28 cellular contexts compared by ENCODE assay signal in the genomic region with DNA sequence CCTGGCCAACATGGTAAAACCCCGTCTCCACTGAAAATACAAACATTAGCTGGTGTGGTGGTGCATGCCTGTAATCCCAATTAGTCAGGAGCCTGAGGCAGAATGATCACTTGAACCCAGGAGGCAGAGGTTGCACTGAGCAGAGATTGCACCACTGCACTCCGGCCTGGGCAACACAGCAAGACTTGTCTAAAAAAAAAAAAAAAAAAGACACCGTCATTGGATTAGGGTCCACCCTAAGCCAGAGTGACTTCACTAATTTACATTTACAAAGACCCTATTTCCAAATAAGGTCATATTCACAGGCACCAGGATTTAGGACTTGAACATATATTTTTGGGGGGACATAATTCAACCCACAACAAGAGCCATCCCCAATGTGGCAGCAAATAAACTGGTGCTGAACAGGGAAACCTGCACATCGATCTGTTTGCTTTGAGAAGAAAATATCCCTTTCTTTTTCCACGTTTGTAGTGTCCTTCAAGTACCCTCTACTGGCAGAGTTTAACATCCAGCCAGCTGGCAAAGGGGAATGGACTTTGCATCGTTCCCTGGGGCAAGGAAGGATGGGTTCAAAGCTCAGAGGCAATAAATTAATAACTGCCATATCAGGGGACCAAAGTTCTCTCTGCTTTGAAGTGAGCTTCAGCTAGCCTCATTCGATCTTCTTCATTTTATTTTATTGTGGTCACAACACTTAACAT. TPM values are rescaled to one million over a fixed set of nuclear protein-coding genes. Genes with fewer than 3 reads are reported as not detected.
DNase-seq lines count a peak whose midpoint lies in the region; ATAC-seq and TF ChIP-seq lines count a peak whose summit lies in the region.
"Had no signal": no experiment of that assay in that cellular context is flagged by ENCODE, and none has a peak within 500 bp of the region (broad histone marks: within the 10 kb centered on the region; RNA-seq: fewer than 3 reads in every experiment).

No MANE protein-coding gene starts in this region.

- H2AFZ ChIP-seq in trophoblast cell (ENCODE audit: insufficient read depth, low read length, poor library complexity): no peak overlapping the region
- H2AFZ ChIP-seq: parathyroid adenoma had no signal

- H3K36me3 ChIP-seq in Caco-2 (ENCODE audit: control insufficient read depth, insufficient read depth, low read length) (no peaks in the 10 kb centered on the region), mucosa of descending colon (ENCODE audit: low read depth) (no peaks in the 10 kb centered on the region), trophoblast cell (ENCODE audit: control insufficient read depth in 1 of 2, insufficient read depth in 2 of 2, low read length in 2 of 2) (no peaks in the 10 kb centered on the region)
- H3K36me3 ChIP-seq: adrenal gland, brain microvascular endothelial cell, right atrium auricular region, tibial nerve had no signal

- no peak overlapping the region for H3K4me2 ChIP-seq in trophoblast cell (ENCODE audit: low read length)

- peaks cover 7% of the 10 kb centered on the region for H3K79me2 ChIP-seq in trophoblast cell (ENCODE audit: control insufficient read depth, insufficient read depth, low read length, poor library complexity)

- H3K4me3 Mint-ChIP-seq in Caco-2 (ENCODE audit: unreplicated experiment) (no peak overlapping the region), chondrocyte (ENCODE audit: unreplicated experiment) (no peak overlapping the region)
- H3K4me3 Mint-ChIP-seq: activated B cell treated with CpG ODN at 0.5 μM for 24 hours; activated naive CD4-positive, alpha-beta T cell treated with anti-CD3 and anti-CD28 coated beads for 36 hours; activated T-helper 1 cell treated with anti-CD3 and anti-CD28 coated beads, Interleukin-12 subunit alpha, Interleukin-12 subunit beta, Interleukin-2, Interleukin-4 antibody, amounts not matched to agents 30 ng/mL and 10 ng/mL and 1 ng/mL, durations not matched to agents 14 hours and 24 hours and 36 hours; CD14-positive monocyte; HFFc6; nephron progenitor cell had no signal

- H3K27ac Mint-ChIP-seq in Caco-2 (ENCODE audit: unreplicated experiment) (no peak overlapping the region), chondrocyte (ENCODE audit: unreplicated experiment) (no peak overlapping the region)
- H3K27ac Mint-ChIP-seq: activated B cell treated with CpG ODN at 0.5 μM for 24 hours; activated naive CD4-positive, alpha-beta T cell treated with anti-CD3 and anti-CD28 coated beads for 36 hours; activated T-helper 1 cell treated with anti-CD3 and anti-CD28 coated beads, Interleukin-12 subunit alpha, Interleukin-12 subunit beta, Interleukin-2, Interleukin-4 antibody, amounts not matched to agents 30 ng/mL and 10 ng/mL and 1 ng/mL, durations not matched to agents 14 hours and 24 hours and 36 hours; CD14-positive monocyte; HFFc6; nephron progenitor cell had no signal

- ATAC-seq in mucosa of descending colon: peak; percentile 28
- no peak for ATAC-seq in GM21529 (IDR thresholded peaks at IDR 0.05; ENCODE audit: unreplicated experiment)
- ATAC-seq: GM12878 had no signal

- peaks cover 8% of the 10 kb centered on the region for H3K79me1 ChIP-seq in trophoblast cell (ENCODE audit: low read length)

- no peak overlapping the region for H3K14ac ChIP-seq in trophoblast cell (ENCODE audit: low read length)

- H4K8ac ChIP-seq in trophoblast cell (ENCODE audit: low read depth, low read length): no peak overlapping the region

- CTCF ChIA-PET in Caco-2 (lab: Charles Lee): interaction anchor here (0.6 to 0.7 kb wide), 2 partner anchors 28 to 96 kb away, joined by 3 to 5 read pairs; partner anchors contain the start of gene PTGR1

- H3K9me3 ChIP-seq in Caco-2 (no peaks in the 10 kb centered on the region), mucosa of descending colon (no peaks in the 10 kb centered on the region), trophoblast cell (ENCODE audit: insufficient read depth, low read depth, low read length) (no peaks in the 10 kb centered on the region)
- H3K9me3 ChIP-seq: adrenal gland, right atrium auricular region, tibial nerve had no signal

- DNase-seq in Caco-2 (peak; percentile 41 to 61), HuH-7 (ENCODE audit: low spot score) (peak; percentile 73), chondrocyte (ENCODE audit: low spot score) (no peak), mucosa of descending colon (peak in 1 of 3 donors; percentile 56), trophoblast cell (no peak), amniotic stem cell (lab: John Stamatoyannopoulos, UW) (no peak)
- DNase-seq: activated B cell treated with CpG ODN at 0.5 μM for 24 hours; activated naive CD4-positive, alpha-beta T cell treated with anti-CD3 and anti-CD28 coated beads for 36 hours; brain microvascular endothelial cell; effector CD4-positive, alpha-beta T cell; EL; erythroblast; head of caudate nucleus; HFFc6; IMR-90; NCI-H2029; NCI-H82; nephron progenitor cell; stimulated activated CD4-positive, alpha-beta T cell treated with anti-CD3 and anti-CD28 coated beads, Interleukin-2, amount 100 ng/mL, for 48 hours had no signal

- no peak overlapping the region for H3K4me3 ChIP-seq in Caco-2 (ENCODE audit: low read depth, low read length)
- no peak overlapping the region for H3K4me3 ChIP-seq in mucosa of descending colon
- no peak overlapping the region for H3K4me3 ChIP-seq in trophoblast cell (ENCODE audit: low read depth, low read length)
- H3K4me3 ChIP-seq: adrenal gland, GM12878, lung, right atrium auricular region, tibial nerve had no signal

- TF ChIP-seq CTCF in Caco-2 (IDR thresholded peaks at IDR 0.05; ENCODE audit: insufficient read depth in 1 of 2, low read depth in 1 of 2, low read length in 1 of 2, severe bottlenecking in 1 of 2, unreplicated experiment in 1 of 2): no peak
- peak; percentile 15 for TF ChIP-seq CTCF in chondrocyte (IDR thresholded peaks at IDR 0.05)
- no peak for TF ChIP-seq CTCF in mucosa of descending colon (IDR thresholded peaks at IDR 0.05)

- H3K9me3 Mint-ChIP-seq in Caco-2 (ENCODE audit: unreplicated experiment): no peaks in the 10 kb centered on the region
- H3K9me3 Mint-ChIP-seq in chondrocyte (ENCODE audit: low read depth): no peaks in the 10 kb centered on the region
- H3K9me3 Mint-ChIP-seq: activated B cell treated with CpG ODN at 0.5 μM for 24 hours; activated naive CD4-positive, alpha-beta T cell treated with anti-CD3 and anti-CD28 coated beads for 36 hours; activated T-helper 1 cell treated with anti-CD3 and anti-CD28 coated beads, Interleukin-12 subunit alpha, Interleukin-12 subunit beta, Interleukin-2, Interleukin-4 antibody, amounts not matched to agents 30 ng/mL and 10 ng/mL and 1 ng/mL, durations not matched to agents 14 hours and 24 hours and 36 hours; HFFc6 had no signal

- no peak overlapping the region for H3K27ac ChIP-seq in trophoblast cell (ENCODE audit: low read depth, low read length)
- H3K27ac ChIP-seq: adrenal gland, brain microvascular endothelial cell, parathyroid adenoma, right atrium auricular region, tibial nerve had no signal

- H2BK120ac ChIP-seq in trophoblast cell (ENCODE audit: insufficient read depth, low read length, poor library complexity): no peak overlapping the region

- H2AK5ac ChIP-seq in trophoblast cell (ENCODE audit: low read length): no peak overlapping the region

- H3K27me3 Mint-ChIP-seq in Caco-2 (ENCODE audit: insufficient read depth, unreplicated experiment) (no peaks in the 10 kb centered on the region), chondrocyte (ENCODE audit: low read depth) (no peaks in the 10 kb centered on the region)

- no peak overlapping the region for H4K91ac ChIP-seq in trophoblast cell (ENCODE audit: low read depth, low read length)

- no peak overlapping the region for H3K9ac ChIP-seq in trophoblast cell (ENCODE audit: low read length)
- H3K9ac ChIP-seq: parathyroid adenoma had no signal

- WGBS in trophoblast cell (ENCODE audit: extremely low coverage, insufficient coverage, insufficient read length): no CpG with 5 or more reads among the region's 7 CpGs

- H4K12ac ChIP-seq in trophoblast cell (ENCODE audit: low read depth, low read length): no peak overlapping the region

- H3K4me1 ChIP-seq in Caco-2 (peaks cover 4% of the 10 kb centered on the region), mucosa of descending colon (ENCODE audit: low read depth) (peaks cover 4% of the 10 kb centered on the region), trophoblast cell (ENCODE audit: control insufficient read depth in 1 of 2, insufficient read depth in 2 of 2, low read length in 2 of 2) (peaks cover 0 to 3% of the 10 kb centered on the region in 2 experiments)
- H3K4me1 ChIP-seq: parathyroid adenoma had no signal

- no peak overlapping the region for H3K4ac ChIP-seq in trophoblast cell (ENCODE audit: low read depth, low read length)

- H3K23ac ChIP-seq in trophoblast cell (ENCODE audit: low read length): no peak overlapping the region

- no peak overlapping the region for H2BK12ac ChIP-seq in trophoblast cell (ENCODE audit: low read length)

- no TSS peak for BruUV-seq in Caco-2 (replicated peaks; lab: Mats Ljungman, UMichigan)

- H3K36me3 Mint-ChIP-seq in Caco-2 (ENCODE audit: insufficient read depth, unreplicated experiment) (peaks cover 17% of the 10 kb centered on the region), chondrocyte (ENCODE audit: low read depth) (no peaks in the 10 kb centered on the region)
- H3K36me3 Mint-ChIP-seq: CD14-positive monocyte had no signal

- H2BK5ac ChIP-seq in trophoblast cell (ENCODE audit: low read depth, low read length, poor library complexity): no peak overlapping the region

- peaks cover 6% of the 10 kb centered on the region for H3K4me1 Mint-ChIP-seq in Caco-2 (ENCODE audit: low read depth, unreplicated experiment)
- H3K4me1 Mint-ChIP-seq in chondrocyte (ENCODE audit: low read depth): peaks cover 11% of the 10 kb centered on the region

- intact Hi-C loops in Caco-2 (cut with micrococcal nuclease; ENCODE audit: unreplicated experiment) (no loop called here), mucosa of descending colon (cut with DNase I, micrococcal nuclease) (no loop called here)

- POLR2A ChIA-PET in Caco-2 (lab: Charles Lee): no interaction called here

- H3K18ac ChIP-seq in trophoblast cell (ENCODE audit: low read length): no peak overlapping the region

- H3K27me3 ChIP-seq in Caco-2 (replicated peaks; ENCODE audit: control insufficient read depth, insufficient read depth, low read length) (no peaks in the 10 kb centered on the region), trophoblast cell (ENCODE audit: insufficient read depth, low read length) (no peaks in the 10 kb centered on the region)
- H3K27me3 ChIP-seq: adrenal gland, brain microvascular endothelial cell, right atrium auricular region, tibial nerve had no signal

RNA-seq across cellular contexts. Expression of gene DNAJC25, which starts 3.7 kb away (rescaled TPM):
- 10.2 and 10.4 TPM in 2 replicates for total RNA-seq in Caco-2 (2022)
- 6.5 to 9.1 TPM (median 6.9 TPM) in 3 replicates for total RNA-seq in chondrocyte
- total RNA-seq in mucosa of descending colon: 1 to 10 TPM; 7.5 to 8.0 (median 7.7) TPM
- polyA plus RNA-seq in trophoblast cell (2013): 8.2 and 8.8 TPM in 2 replicates

RNA-seq across cellular contexts. Expression of gene PTGR1, which starts 28.0 kb away (rescaled TPM):
- 46.9 and 55.3 TPM in 2 replicates for total RNA-seq in Caco-2 (2022)
- 25.8 to 28.1 TPM (median 26.6 TPM) in 3 replicates for total RNA-seq in chondrocyte
- 10 to 100 TPM; 41.5 to 83.7 (median 48.7) TPM for total RNA-seq in mucosa of descending colon
- 40.7 and 43.8 TPM in 2 replicates for polyA plus RNA-seq in trophoblast cell (2013)

RNA-seq across cellular contexts. Expression of gene GNG10, which starts 34.0 kb away (rescaled TPM):
- 52.2 and 54.0 TPM in 2 replicates for total RNA-seq in Caco-2 (2022)
- total RNA-seq in chondrocyte: 35.7 to 37.5 TPM (median 36.1 TPM) in 3 replicates
- total RNA-seq in mucosa of descending colon: 10 to 100 TPM; 16.7 to 33.1 (median 24.6) TPM
- 34.9 and 37.4 TPM in 2 replicates for polyA plus RNA-seq in trophoblast cell (2013)

Comparison
In these comparisons a context has a peak if more than half of its experiments do, and no peak if none do; other contexts are left out.
1. DNase-seq: peak in Caco-2 (2 of 2) and HuH-7 (single experiment); none in chondrocyte (single experiment), trophoblast cell (0 of 2) and amniotic stem cell (single experiment).